1 cellular context compared by ENCODE assay signal in the genomic region with DNA sequence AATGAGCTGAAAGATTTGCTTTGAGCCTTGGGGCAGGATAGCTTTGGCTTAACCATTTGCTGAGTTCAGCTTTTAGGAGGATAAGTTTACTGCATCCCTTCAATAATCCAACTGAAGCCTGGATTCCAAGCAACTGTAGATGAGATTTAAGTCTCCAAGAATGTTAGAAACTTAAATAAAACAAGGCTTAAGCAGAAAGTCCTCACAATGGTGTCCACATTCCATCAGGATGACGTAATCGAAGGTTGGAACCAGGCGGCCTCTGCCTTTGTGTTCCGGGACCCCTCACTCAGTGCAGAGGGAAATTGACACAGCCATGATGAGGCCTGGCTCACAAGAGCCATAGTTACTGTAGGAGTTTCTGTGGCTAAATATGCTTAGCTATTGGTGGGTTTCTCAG.
TF ChIP-seq lines count a peak whose summit lies in the region.

No MANE protein-coding gene starts in this region.

TF ChIP-seq in SK-N-SH treated with all-trans-retinoic acid at 6 μM for 48 hours, 23 proteins besides CTCF, POLR2A, EP300 and RAD21 (continued from another document):
- TF ChIP-seq, protein P1, sequence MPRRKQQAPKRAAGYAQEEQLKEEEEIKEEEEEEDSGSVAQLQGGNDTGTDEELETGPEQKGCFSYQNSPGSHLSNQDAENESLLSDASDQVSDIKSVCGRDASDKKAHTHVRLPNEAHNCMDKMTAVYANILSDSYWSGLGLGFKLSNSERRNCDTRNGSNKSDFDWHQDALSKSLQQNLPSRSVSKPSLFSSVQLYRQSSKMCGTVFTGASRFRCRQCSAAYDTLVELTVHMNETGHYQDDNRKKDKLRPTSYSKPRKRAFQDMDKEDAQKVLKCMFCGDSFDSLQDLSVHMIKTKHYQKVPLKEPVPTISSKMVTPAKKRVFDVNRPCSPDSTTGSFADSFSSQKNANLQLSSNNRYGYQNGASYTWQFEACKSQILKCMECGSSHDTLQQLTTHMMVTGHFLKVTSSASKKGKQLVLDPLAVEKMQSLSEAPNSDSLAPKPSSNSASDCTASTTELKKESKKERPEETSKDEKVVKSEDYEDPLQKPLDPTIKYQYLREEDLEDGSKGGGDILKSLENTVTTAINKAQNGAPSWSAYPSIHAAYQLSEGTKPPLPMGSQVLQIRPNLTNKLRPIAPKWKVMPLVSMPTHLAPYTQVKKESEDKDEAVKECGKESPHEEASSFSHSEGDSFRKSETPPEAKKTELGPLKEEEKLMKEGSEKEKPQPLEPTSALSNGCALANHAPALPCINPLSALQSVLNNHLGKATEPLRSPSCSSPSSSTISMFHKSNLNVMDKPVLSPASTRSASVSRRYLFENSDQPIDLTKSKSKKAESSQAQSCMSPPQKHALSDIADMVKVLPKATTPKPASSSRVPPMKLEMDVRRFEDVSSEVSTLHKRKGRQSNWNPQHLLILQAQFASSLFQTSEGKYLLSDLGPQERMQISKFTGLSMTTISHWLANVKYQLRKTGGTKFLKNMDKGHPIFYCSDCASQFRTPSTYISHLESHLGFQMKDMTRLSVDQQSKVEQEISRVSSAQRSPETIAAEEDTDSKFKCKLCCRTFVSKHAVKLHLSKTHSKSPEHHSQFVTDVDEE (CRISPR knock-in tag; IDR thresholded peaks at IDR 0.05) = no peak
- no peak for TF ChIP-seq BACH2 (CRISPR knock-in tag; IDR thresholded peaks at IDR 0.05; ENCODE audit: borderline replicate concordance)
